In genomic region chr14:21096889-21097615, GRCh38 we compare ENCODE assay signal across 9 cellular contexts. TPM values are rescaled to one million over a fixed set of nuclear protein-coding genes. Genes with fewer than 3 reads are reported as not detected.
DNase-seq lines count a peak whose midpoint lies in the region; ATAC-seq, FAIRE-seq and TF ChIP-seq lines count a peak whose summit lies in the region.
"Had no signal": no experiment of that assay in that cellular context is flagged by ENCODE, and none has a peak within 500 bp of the region (broad histone marks: within the 10 kb centered on the region; RNA-seq: fewer than 3 reads in every experiment).

No MANE protein-coding gene starts in this region.

- peak overlapping the region; percentile 36 for H3K27ac Mint-ChIP-seq in activated CD8-positive, alpha-beta T cell treated with anti-CD3 and anti-CD28 coated beads, Interleukin-2, amount 10 ng/mL, durations not matched to agents 7 days and 5 days

- dilution Hi-C loops in keratinocyte (cut with MboI; ENCODE audit: extremely low pct_ligation_motif_present, low sequenced_read_pairs) = no loop called here

- H3K27me3 Mint-ChIP-seq in activated CD8-positive, alpha-beta T cell treated with anti-CD3 and anti-CD28 coated beads, Interleukin-2, amount 10 ng/mL, durations not matched to agents 7 days and 5 days (ENCODE audit: low read depth) = peaks cover 44% of the 10 kb centered on the region

- H3K9me1 ChIP-seq in keratinocyte (ENCODE audit: control insufficient read depth, extremely low read depth, insufficient read depth, low read length) = no peaks in the 10 kb centered on the region

- ATAC-seq in activated CD8-positive, alpha-beta T cell treated with anti-CD3 and anti-CD28 coated beads, Interleukin-2, amount 10 ng/mL, durations not matched to agents 7 days and 5 days = no peak
- ATAC-seq in GM21737 (IDR thresholded peaks at IDR 0.05; ENCODE audit: unreplicated experiment) = no peak
- no peak for ATAC-seq in GM21576 (IDR thresholded peaks at IDR 0.05; ENCODE audit: unreplicated experiment)

- intact Hi-C loops in PC-9 (cut with micrococcal nuclease; ENCODE audit: unreplicated experiment) = no loop called here

- no TSS peak for BruUV-seq in PC-9 (replicated peaks; lab: Mats Ljungman, UMichigan)

- no peaks in the 10 kb centered on the region for H3K9me3 Mint-ChIP-seq in activated CD8-positive, alpha-beta T cell treated with anti-CD3 and anti-CD28 coated beads, Interleukin-2, amount 10 ng/mL, durations not matched to agents 7 days and 5 days (ENCODE audit: insufficient read depth)

- H3K36me3 ChIP-seq in keratinocyte (ENCODE audit: control insufficient read depth in 2 of 2, extremely low read depth in 1 of 2, insufficient read depth in 2 of 2, low read length in 2 of 2) (peaks cover 5 to 14% of the 10 kb centered on the region in 2 experiments), subcutaneous abdominal adipose tissue (ENCODE audit: control insufficient read depth in 5 of 5, insufficient read depth in 5 of 5, low read length in 5 of 5) (peaks cover 0 to 11% (median 8%) of the 10 kb centered on the region in 5 donors), PC-9 (ENCODE audit: low read depth) (no peaks in the 10 kb centered on the region)

- H3K27ac ChIP-seq in keratinocyte (ENCODE audit: control insufficient read depth, insufficient read depth, low read length) = peak overlapping the region; percentile 66
- H3K27ac ChIP-seq in subcutaneous abdominal adipose tissue (ENCODE audit: low read depth, low read length) = peak overlapping the region; percentile 87
- H3K27ac ChIP-seq in PC-9 = no peak overlapping the region

- H3K79me2 ChIP-seq in keratinocyte (ENCODE audit: control insufficient read depth, insufficient read depth, low read length) (peaks cover 39% of the 10 kb centered on the region), PC-9 (ENCODE audit: low read depth) (0 out of 2 replicates have a peak, but pooled peaks cover 4% of the 10 kb centered on the region)

- H3K4me1 Mint-ChIP-seq in activated CD8-positive, alpha-beta T cell treated with anti-CD3 and anti-CD28 coated beads, Interleukin-2, amount 10 ng/mL, durations not matched to agents 7 days and 5 days (ENCODE audit: low read depth) = peaks cover 25% of the 10 kb centered on the region

- H4K20me1 ChIP-seq in keratinocyte (ENCODE audit: control insufficient read depth, extremely low read depth, insufficient read depth, low read length) (peaks cover 4% of the 10 kb centered on the region), PC-9 (ENCODE audit: insufficient read depth) (no peaks in the 10 kb centered on the region)

- H3K27me3 ChIP-seq in keratinocyte (ENCODE audit: control insufficient read depth, extremely low read depth, insufficient read depth, low read length) = no peaks in the 10 kb centered on the region
- no peaks in the 10 kb centered on the region for H3K27me3 ChIP-seq in subcutaneous abdominal adipose tissue (ENCODE audit: control insufficient read depth in 5 of 5, insufficient read depth in 4 of 5, low read length in 5 of 5)
- H3K27me3 ChIP-seq in PC-9 (ENCODE audit: insufficient read depth, low read depth) = no peaks in the 10 kb centered on the region

- H3K4me3 ChIP-seq in keratinocyte (ENCODE audit: control insufficient read depth in 2 of 3, extremely low read depth in 1 of 3, insufficient read depth in 2 of 3, low read depth in 1 of 3, low read length in 3 of 3) (peak overlapping the region; percentile 47 to 76 (median 64)), subcutaneous abdominal adipose tissue (ENCODE audit: low read depth in 1 of 5, low read length in 5 of 5) (peak overlapping the region in 3 of 5 donors; percentile 24 to 33 (median 27)), PC-9 (no peak overlapping the region)

- no peaks in the 10 kb centered on the region for H3K9me3 ChIP-seq in keratinocyte (ENCODE audit: control insufficient read depth, low read depth, low read length)
- H3K9me3 ChIP-seq in subcutaneous abdominal adipose tissue (ENCODE audit: control insufficient read depth in 5 of 5, low read length in 5 of 5) = no peaks in the 10 kb centered on the region
- no peaks in the 10 kb centered on the region for H3K9me3 ChIP-seq in PC-9 (ENCODE audit: insufficient read depth, low read depth)

- H3K4me3 Mint-ChIP-seq in activated CD8-positive, alpha-beta T cell treated with anti-CD3 and anti-CD28 coated beads, Interleukin-2, amount 10 ng/mL, durations not matched to agents 7 days and 5 days = peak overlapping the region; percentile 68

- TF ChIP-seq CTCF in keratinocyte (optimal IDR thresholded peaks at IDR 0.05 in 1 of 3, IDR thresholded peaks at IDR 0.05 in 1 of 3, conservative IDR thresholded peaks at IDR 0.05 in 1 of 3; ENCODE audit: extremely low read depth in 1 of 3, insufficient read depth in 2 of 3, low read length in 3 of 3) = no peak
- no peak for TF ChIP-seq CTCF in PC-9 (conservative IDR thresholded peaks at IDR 0.05)

- H3K9ac ChIP-seq in keratinocyte (ENCODE audit: control insufficient read depth, extremely low read depth, insufficient read depth, low read length) = peak overlapping the region; percentile 63
- peak overlapping the region in 4 of 5 donors; percentile 11 to 67 (median 52) for H3K9ac ChIP-seq in subcutaneous abdominal adipose tissue (ENCODE audit: low read length in 5 of 5)

- H3K4me1 ChIP-seq in keratinocyte (ENCODE audit: control insufficient read depth, extremely low read depth, insufficient read depth, low read length) (peaks cover 45% of the 10 kb centered on the region), subcutaneous abdominal adipose tissue (ENCODE audit: control insufficient read depth in 5 of 5, insufficient read depth in 5 of 5, low read length in 5 of 5) (peaks cover 4 to 45% (median 35%) of the 10 kb centered on the region in 5 donors), PC-9 (replicated peaks; ENCODE audit: insufficient read depth) (peaks cover 19% of the 10 kb centered on the region)

- CTCF ChIA-PET in activated CD8-positive, alpha-beta T cell treated with anti-CD3 and anti-CD28 coated beads, Interleukin-2, amount 10 ng/mL, durations not matched to agents 7 days and 5 days (lab: Charles Lee) = interaction anchor here (1.1 to 7.0 kb wide), 5 partner anchors 8 to 84 kb away, joined by 3 to 225 read pairs (median 87); partner anchors contain the start of genes ARHGEF40 and TMEM253
- CTCF ChIA-PET in PC-9 (lab: Charles Lee) = interaction anchor here (0.6 kb wide), 1 partner anchor 26 kb away, joined by 5 read pairs; no protein-coding TSS in a partner anchor

- H3F3A ChIP-seq in PC-9 (ENCODE audit: insufficient read depth, low read depth) = peaks cover 14% of the 10 kb centered on the region; the same call in 1 of the 2 replicates

- no peak for FAIRE-seq in keratinocyte (lab: Jason Lieb, UNC)

- no peaks in the 10 kb centered on the region for H3K9me2 ChIP-seq in PC-9 (ENCODE audit: insufficient read depth)

- DNase-seq in NCI-H1694 treated with DMSO at 0.1 percent for 48 hours (lab: John Stamatoyannopoulos, UW) (peak; percentile 29), NCI-H1694 (lab: John Stamatoyannopoulos, UW) (no peak), keratinocyte (ENCODE audit: low read depth, low spot score) (no peak), PC-9 (no peak)
- no peak for DNase-seq in activated CD8-positive, alpha-beta T cell treated with anti-CD3 and anti-CD28 coated beads, Interleukin-2, amount 10 ng/mL, durations not matched to agents 7 days and 5 days

- H3K4me2 ChIP-seq in keratinocyte (ENCODE audit: control insufficient read depth, extremely low read depth, insufficient read depth, low read depth, low read length) (peak overlapping the region; percentile 87), PC-9 (no peak overlapping the region)

- POLR2A ChIA-PET in activated CD8-positive, alpha-beta T cell treated with anti-CD3 and anti-CD28 coated beads, Interleukin-2, amount 10 ng/mL, durations not matched to agents 7 days and 5 days (lab: Charles Lee) = no interaction called here
- POLR2A ChIA-PET in PC-9 (lab: Charles Lee; ENCODE audit: unreplicated experiment) = no interaction called here

- H2AFZ ChIP-seq in keratinocyte (ENCODE audit: control insufficient read depth, low read length) (no peak overlapping the region), PC-9 (no peak overlapping the region)

- no peaks in the 10 kb centered on the region for H3K36me3 Mint-ChIP-seq in activated CD8-positive, alpha-beta T cell treated with anti-CD3 and anti-CD28 coated beads, Interleukin-2, amount 10 ng/mL, durations not matched to agents 7 days and 5 days (ENCODE audit: low read depth)

RNA-seq across cellular contexts. Expression of gene ZNF219, which starts 1.4 kb away (rescaled TPM):
- total RNA-seq in activated CD8-positive, alpha-beta T cell treated with anti-CD3 and anti-CD28 coated beads, Interleukin-2, amount 10 ng/mL, durations not matched to agents 7 days and 5 days = 1 to 10 TPM; 2.8 to 3.1 TPM
- 23.1 to 35.3 TPM (median 24.8 TPM) in 3 replicates for polyA plus RNA-seq in keratinocyte
- 3.3 TPM for polyA plus RNA-seq in keratinocyte (2011; ENCODE audit: low read depth)
- polyA plus RNA-seq in keratinocyte (2011; cell fraction: cytosol; rRNA removed) = 13.6 and 54.2 TPM in 2 replicates
- polyA plus RNA-seq in keratinocyte (2011; cell fraction: nucleus; rRNA removed) = 92.2 and 119 TPM in 2 replicates
- polyA plus RNA-seq in keratinocyte (2012; ENCODE audit: low replicate concordance) = 23.8 and 28.7 TPM in 2 replicates
- polyA minus RNA-seq in keratinocyte = 16.3 to 21.7 TPM (median 21.3 TPM) in 3 replicates
- polyA minus RNA-seq in keratinocyte (2011; cell fraction: cytosol; rRNA and poly(A)+ RNA removed) = 57.2 TPM
- 23.7 and 26.5 TPM in 2 replicates for polyA minus RNA-seq in keratinocyte (2011; cell fraction: nucleus; rRNA and poly(A)+ RNA removed)
- total RNA-seq in PC-9 (2021) = 23.0 and 25.3 TPM in 2 replicates

RNA-seq across cellular contexts. Expression of gene TMEM253, which starts 3.8 kb away (rescaled TPM):
- not detected for total RNA-seq in activated CD8-positive, alpha-beta T cell treated with anti-CD3 and anti-CD28 coated beads, Interleukin-2, amount 10 ng/mL, durations not matched to agents 7 days and 5 days
- 1.1 to 1.4 TPM (median 1.3 TPM) in 3 replicates for polyA plus RNA-seq in keratinocyte
- polyA plus RNA-seq in keratinocyte (2011; ENCODE audit: low read depth) = 1.2 TPM
- 0.74 and 1.1 TPM in 2 replicates for polyA plus RNA-seq in keratinocyte (2011; cell fraction: cytosol; rRNA removed)
- polyA plus RNA-seq in keratinocyte (2011; cell fraction: nucleus; rRNA removed) = 1.7 and 1.8 TPM in 2 replicates
- 1.4 and 2.1 TPM in 2 replicates for polyA plus RNA-seq in keratinocyte (2012; ENCODE audit: low replicate concordance)
- 0.63 to 1.9 TPM (median 1.2 TPM) in 3 replicates for polyA minus RNA-seq in keratinocyte
- polyA minus RNA-seq in keratinocyte (2011; cell fraction: cytosol; rRNA and poly(A)+ RNA removed) = not detected
- 0.53 TPM in 1 of 2 replicates, not detected in the other for polyA minus RNA-seq in keratinocyte (2011; cell fraction: nucleus; rRNA and poly(A)+ RNA removed)
- 0.35 and 1.4 TPM in 2 replicates for total RNA-seq in PC-9 (2021)

RNA-seq across cellular contexts. Expression of gene ARHGEF40, which starts 26.9 kb away (rescaled TPM):
- under 1 TPM; 0.53 to 0.83 TPM for total RNA-seq in activated CD8-positive, alpha-beta T cell treated with anti-CD3 and anti-CD28 coated beads, Interleukin-2, amount 10 ng/mL, durations not matched to agents 7 days and 5 days
- 8.7 to 14.4 TPM (median 11.9 TPM) in 3 replicates for polyA plus RNA-seq in keratinocyte
- polyA plus RNA-seq in keratinocyte (2011; ENCODE audit: low read depth) = 7.7 TPM
- polyA plus RNA-seq in keratinocyte (2011; cell fraction: cytosol; rRNA removed) = 10.9 and 11.1 TPM in 2 replicates
- 34.3 and 52.7 TPM in 2 replicates for polyA plus RNA-seq in keratinocyte (2011; cell fraction: nucleus; rRNA removed)
- 7.0 and 8.0 TPM in 2 replicates for polyA plus RNA-seq in keratinocyte (2012; ENCODE audit: low replicate concordance)
- polyA minus RNA-seq in keratinocyte = 10.5 to 39.4 TPM (median 26.2 TPM) in 3 replicates
- polyA minus RNA-seq in keratinocyte (2011; cell fraction: cytosol; rRNA and poly(A)+ RNA removed) = 9.4 TPM
- polyA minus RNA-seq in keratinocyte (2011; cell fraction: nucleus; rRNA and poly(A)+ RNA removed) = 14.1 and 16.1 TPM in 2 replicates
- 12.7 and 13.0 TPM in 2 replicates for total RNA-seq in PC-9 (2021)

RNA-seq across cellular contexts. Expression of gene RNASE8, which starts 39.4 kb away (rescaled TPM):
- not detected for total RNA-seq in activated CD8-positive, alpha-beta T cell treated with anti-CD3 and anti-CD28 coated beads, Interleukin-2, amount 10 ng/mL, durations not matched to agents 7 days and 5 days
- polyA plus RNA-seq in keratinocyte = not detected in 3 replicates
- polyA plus RNA-seq in keratinocyte (2011; ENCODE audit: low read depth) = 0.45 TPM
- polyA plus RNA-seq in keratinocyte (2011; cell fraction: cytosol; rRNA removed) = not detected in 2 replicates
- not detected in 2 replicates for polyA plus RNA-seq in keratinocyte (2011; cell fraction: nucleus; rRNA removed)
- 0.63 TPM in 1 of 2 replicates, not detected in the other for polyA plus RNA-seq in keratinocyte (2012; ENCODE audit: low replicate concordance)
- polyA minus RNA-seq in keratinocyte = not detected in 3 replicates
- not detected for polyA minus RNA-seq in keratinocyte (2011; cell fraction: cytosol; rRNA and poly(A)+ RNA removed)
- not detected in 2 replicates for polyA minus RNA-seq in keratinocyte (2011; cell fraction: nucleus; rRNA and poly(A)+ RNA removed)
- not detected in 2 replicates for total RNA-seq in PC-9 (2021)
- total RNA-seq: left lobe of liver had no signal

RNA-seq across cellular contexts. Expression of gene RNASE7, which starts 54.9 kb away (rescaled TPM):
- not detected for total RNA-seq in activated CD8-positive, alpha-beta T cell treated with anti-CD3 and anti-CD28 coated beads, Interleukin-2, amount 10 ng/mL, durations not matched to agents 7 days and 5 days
- 17.4 to 36.6 TPM (median 19.0 TPM) in 3 replicates for polyA plus RNA-seq in keratinocyte
- polyA plus RNA-seq in keratinocyte (2011; ENCODE audit: low read depth) = 169 TPM
- polyA plus RNA-seq in keratinocyte (2011; cell fraction: cytosol; rRNA removed) = 19.3 and 22.8 TPM in 2 replicates
- polyA plus RNA-seq in keratinocyte (2011; cell fraction: nucleus; rRNA removed) = 51.6 and 58.1 TPM in 2 replicates
- 24.5 and 513 TPM in 2 replicates for polyA plus RNA-seq in keratinocyte (2012; ENCODE audit: low replicate concordance)
- 14.7 to 29.6 TPM (median 16.9 TPM) in 3 replicates for polyA minus RNA-seq in keratinocyte
- 21.3 TPM for polyA minus RNA-seq in keratinocyte (2011; cell fraction: cytosol; rRNA and poly(A)+ RNA removed)
- 22.5 and 22.9 TPM in 2 replicates for polyA minus RNA-seq in keratinocyte (2011; cell fraction: nucleus; rRNA and poly(A)+ RNA removed)
- total RNA-seq in PC-9 (2021) = not detected in 2 replicates
